In the genomic region with DNA sequence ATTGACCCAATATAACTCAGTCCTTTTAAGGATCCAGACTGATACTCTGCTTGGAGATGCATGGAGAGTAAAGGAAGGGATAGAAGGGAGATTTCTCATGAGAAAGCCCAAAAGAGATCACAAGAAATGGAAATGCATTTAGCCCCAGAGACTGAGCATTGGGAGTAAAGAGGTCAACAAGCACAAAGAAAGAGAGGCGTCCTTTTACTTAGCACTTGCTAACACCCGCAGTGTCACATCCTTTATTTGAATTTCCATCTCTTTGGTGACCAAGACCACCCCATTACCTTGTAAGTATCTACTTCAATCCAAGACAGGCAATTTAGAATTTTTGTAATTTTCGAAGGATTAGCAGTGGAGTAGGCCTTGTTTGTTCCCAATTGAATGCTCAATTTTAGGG, we compare ENCODE assay signal across 21 cellular contexts.
"Had no signal": no experiment of that assay in that cellular context is flagged by ENCODE, and none has a peak within 500 bp of the region (broad histone marks: within the 10 kb centered on the region; RNA-seq: fewer than 3 reads in every experiment).

No MANE protein-coding gene starts in this region.

- H3K4me3 Mint-ChIP-seq: naive B cell; nephron; stimulated activated effector memory CD8-positive, alpha-beta T cell treated with anti-CD3 and anti-CD28 coated beads, Interleukin-12 subunit alpha, Interleukin-12 subunit beta, amount 100 ng/mL, for 72 hours; type B pancreatic cell had no signal

- DNase-seq: esophagus squamous epithelium; foreskin fibroblast; kidney; left cardiac atrium; left ventricle myocardium inferior; lower lobe of right lung; mesenchymal stem cell; naive B cell; psoas muscle; retina; right lobe of liver; stimulated activated CD4-positive, alpha-beta T cell treated with anti-CD3 and anti-CD28 coated beads, Interleukin-4, amount 100 ng/mL, for 1 hour; stimulated activated CD8-positive, alpha-beta memory T cell treated with anti-CD3 and anti-CD28 coated beads, Interleukin-4, amount 100 ng/mL, for 48 hours; stimulated activated naive CD8-positive, alpha-beta T cell treated with anti-CD3 and anti-CD28 coated beads, Interleukin-15, Interleukin-2, amounts not matched to agents 100 U/mL and 50 U/mL, for 24 hours; thyroid gland; uterus had no signal

- H3K27ac Mint-ChIP-seq: naive B cell; nephron; stimulated activated effector memory CD8-positive, alpha-beta T cell treated with anti-CD3 and anti-CD28 coated beads, Interleukin-12 subunit alpha, Interleukin-12 subunit beta, amount 100 ng/mL, for 72 hours; type B pancreatic cell had no signal

- H3K27ac ChIP-seq: esophagus squamous epithelium, gastroesophageal sphincter, left ventricle myocardium inferior, lower lobe of right lung, psoas muscle, right lobe of liver, suprapubic skin, thyroid gland, uterus had no signal

- H3K9me3 ChIP-seq: gastroesophageal sphincter, left ventricle myocardium inferior, lower lobe of right lung, psoas muscle, right lobe of liver, suprapubic skin, thyroid gland, uterus had no signal

- H3K4me3 ChIP-seq: esophagus squamous epithelium, gastroesophageal sphincter, left ventricle myocardium inferior, lower lobe of right lung, psoas muscle, right lobe of liver, suprapubic skin, thyroid gland, uterus had no signal

- H3K36me3 Mint-ChIP-seq: naive B cell; stimulated activated effector memory CD8-positive, alpha-beta T cell treated with anti-CD3 and anti-CD28 coated beads, Interleukin-12 subunit alpha, Interleukin-12 subunit beta, amount 100 ng/mL, for 72 hours; type B pancreatic cell had no signal

- H3K4me1 ChIP-seq: esophagus squamous epithelium, gastroesophageal sphincter, left ventricle myocardium inferior, lower lobe of right lung, psoas muscle, right lobe of liver, suprapubic skin, thyroid gland, uterus had no signal

- H3K4me1 Mint-ChIP-seq: naive B cell; nephron; stimulated activated effector memory CD8-positive, alpha-beta T cell treated with anti-CD3 and anti-CD28 coated beads, Interleukin-12 subunit alpha, Interleukin-12 subunit beta, amount 100 ng/mL, for 72 hours had no signal

- H3K9me3 Mint-ChIP-seq: nephron, type B pancreatic cell had no signal

- H3K27me3 ChIP-seq: esophagus squamous epithelium, gastroesophageal sphincter, right lobe of liver, suprapubic skin, thyroid gland, uterus had no signal

- H3K36me3 ChIP-seq: esophagus squamous epithelium, gastroesophageal sphincter, left ventricle myocardium inferior, lower lobe of right lung, right lobe of liver, suprapubic skin, thyroid gland, uterus had no signal

- ATAC-seq: gastroesophageal sphincter; left cardiac atrium; lower lobe of right lung; psoas muscle; right lobe of liver; stimulated activated effector memory CD8-positive, alpha-beta T cell treated with anti-CD3 and anti-CD28 coated beads, Interleukin-12 subunit alpha, Interleukin-12 subunit beta, amount 100 ng/mL, for 72 hours; stimulated activated naive CD8-positive, alpha-beta T cell treated with anti-CD3 and anti-CD28 coated beads, Interleukin-15, Interleukin-2, amounts not matched to agents 100 U/mL and 50 U/mL, for 24 hours had no signal
